In the genomic region with DNA sequence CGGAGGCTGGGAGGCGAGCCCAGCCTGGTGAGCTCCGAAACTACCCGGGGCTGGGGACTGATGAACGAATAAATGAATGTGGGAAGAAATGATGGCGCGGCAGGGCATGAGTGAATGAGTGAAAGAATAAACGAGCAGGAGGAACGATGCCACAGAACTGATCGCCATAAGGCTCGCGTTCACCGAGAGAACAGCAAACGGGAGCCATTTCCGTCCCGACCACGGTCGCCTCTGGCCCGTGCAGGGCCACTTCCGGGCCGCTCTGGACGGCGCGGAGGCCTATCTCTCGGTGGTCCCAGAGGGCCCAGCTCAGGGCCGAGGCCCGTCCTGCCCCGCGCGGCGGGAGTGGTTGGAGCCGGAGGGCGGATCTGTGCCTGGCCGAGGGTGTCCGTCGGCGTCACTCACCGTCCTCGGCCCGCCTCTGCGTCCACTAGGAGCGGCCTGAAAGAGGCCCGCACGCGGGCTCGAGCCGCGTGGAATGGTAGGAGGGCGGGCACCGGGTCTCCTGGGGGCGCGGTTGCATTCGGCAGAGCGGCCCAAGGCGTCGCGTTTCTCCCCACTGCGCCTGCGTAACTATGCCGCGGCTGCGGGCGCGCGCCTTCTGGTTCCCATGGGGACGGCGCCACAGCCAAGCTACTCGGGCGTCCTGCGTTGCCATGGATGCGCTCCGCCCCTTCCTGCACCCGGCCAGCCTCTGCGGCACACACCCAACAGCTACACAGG, we compare ENCODE assay signal across 8 cellular contexts. TPM values are rescaled to one million over a fixed set of nuclear protein-coding genes. Genes with fewer than 3 reads are reported as not detected.
DNase-seq lines count a peak whose midpoint lies in the region; ATAC-seq and TF ChIP-seq lines count a peak whose summit lies in the region.

TSS of gene ZNF497 (minus strand) at position 480 of the 723 bp plus-strand sequence. CDS start 5,116 bp downstream, outside the sequence.

- H3K4me2 ChIP-seq in mammary epithelial cell (ENCODE audit: insufficient read depth, low read depth, low read length) (peak within 1 kb of the TSS; percentile 95), smooth muscle cell (peak within 1 kb of the TSS; percentile 83)

- under 1% methylated on average over 44 of the region's 74 CpGs for WGBS in mammary epithelial cell (ENCODE audit: low coverage, missing lambda C conversion rate)
- under 1% methylated on average over 73 of the region's 74 CpGs for WGBS in smooth muscle cell (ENCODE audit: low lambda C conversion rate)

- H3K4me1 ChIP-seq in mammary epithelial cell (ENCODE audit: insufficient read depth, low read length) (peaks cover 8% of the 10 kb centered on the region), smooth muscle cell (ENCODE audit: low read depth) (peaks cover 7% of the 10 kb centered on the region)

- H3K4me3 ChIP-seq in AG04449 (ENCODE audit: low read depth, low read length) (peak within 1 kb of the TSS; percentile 67), mammary epithelial cell (replicated peaks in 1 of 3; ENCODE audit: insufficient read depth in 1 of 3, low read depth in 2 of 3, low read length in 3 of 3) (peak within 1 kb of the TSS; percentile 61 to 83 (median 64)), smooth muscle cell (peak within 1 kb of the TSS; percentile 65)

- BruUV-seq in mammary epithelial cell (replicated peaks; lab: Mats Ljungman, UMichigan): TSS peak; percentile 79

- TF ChIP-seq CTCF in AG04449 (IDR thresholded peaks at IDR 0.05; ENCODE audit: insufficient read depth, low read length, missing control alignments) (peak; percentile 2), VCaP (conservative IDR thresholded peaks at IDR 0.05) (no peak), mammary epithelial cell (conservative IDR thresholded peaks at IDR 0.05 in 1 of 2, IDR thresholded peaks at IDR 0.05 in 1 of 2; ENCODE audit: extremely low read depth in 1 of 2, insufficient read depth in 1 of 2, low read depth in 1 of 2, low read length in 2 of 2) (no peak), smooth muscle cell (IDR thresholded peaks at IDR 0.05; ENCODE audit: borderline replicate concordance, insufficient read depth, poor library complexity, severe bottlenecking) (no peak)

- H3K27me3 Mint-ChIP-seq in immature natural killer cell (ENCODE audit: low read depth in 3 of 3): peaks cover 9 to 24% (median 11%) of the 10 kb centered on the region in 3 donors

- H4K20me1 ChIP-seq in mammary epithelial cell (ENCODE audit: insufficient read depth, low read length) (no peaks in the 10 kb centered on the region), smooth muscle cell (ENCODE audit: low read depth) (no peaks in the 10 kb centered on the region)

- POLR2A ChIA-PET in AG04449 (lab: Yijun Ruan, JAX): interaction anchor here (0.6 to 1.4 kb wide), 11 partner anchors 11 to 197 kb away, joined by 3 to 22 read pairs (median 3); partner anchors contain the start of genes ZBTB45, ZNF584, ZNF8 and ZSCAN22

- ATAC-seq in GM18873 (IDR thresholded peaks at IDR 0.05; ENCODE audit: low FRiP score, unreplicated experiment): peak; percentile 77
- peak; percentile 80 for ATAC-seq in HG03135 (IDR thresholded peaks at IDR 0.05; ENCODE audit: unreplicated experiment)

- H3K36me3 ChIP-seq in mammary epithelial cell (ENCODE audit: insufficient read depth, low read length) (no peaks in the 10 kb centered on the region), smooth muscle cell (ENCODE audit: low read depth) (no peaks in the 10 kb centered on the region)

- CTCF ChIA-PET in AG04449 (lab: Yijun Ruan, JAX) (interaction anchor here (0.8 to 1.4 kb wide), 3 partner anchors 11 to 17 kb away, joined by 3 to 4 read pairs (median 3); no protein-coding TSS in a partner anchor), mammary epithelial cell (lab: Charles Lee; ENCODE audit: low non-redundant PET) (no interaction called here)

- peak within 1 kb of the TSS; percentile 96 to 99 (median 98) for H3K27ac Mint-ChIP-seq in immature natural killer cell

- H3K9ac ChIP-seq in mammary epithelial cell (ENCODE audit: insufficient read depth, low read length) (peak within 1 kb of the TSS; percentile 76), smooth muscle cell (ENCODE audit: low read depth) (peak within 1 kb of the TSS; percentile 74)

- no peaks in the 10 kb centered on the region for H3K36me3 Mint-ChIP-seq in immature natural killer cell

- peaks cover 8 to 18% of the 10 kb centered on the region in 2 donors for H3K4me1 Mint-ChIP-seq in immature natural killer cell

- H3K4me3 Mint-ChIP-seq in immature natural killer cell: peak within 1 kb of the TSS; percentile 90 to 99 (median 96)

- intact Hi-C loops in mammary epithelial cell (cut with micrococcal nuclease): loop anchor here (1.0 to 2.0 kb wide), 3 partner anchors 19 to 36 kb away; partner anchors contain the start of genes RPS5, ZNF837 and ZSCAN22

- H2AFZ ChIP-seq in mammary epithelial cell (ENCODE audit: low read depth, low read length) (peak within 1 kb of the TSS; percentile 94), smooth muscle cell (ENCODE audit: low read depth) (peak within 1 kb of the TSS; percentile 64)

- DNase-seq in AG04449 (ENCODE audit: low read depth, low spot score): peak; percentile 66
- DNase-seq in NCI-H2196 (lab: John Stamatoyannopoulos, UW; ENCODE audit: unreplicated experiment): peak; percentile 96
- DNase-seq in mammary epithelial cell: peak; percentile 94
- peak; percentile 97 to 98 (median 97) for DNase-seq in immature natural killer cell
- peak; percentile 89 for DNase-seq in smooth muscle cell (lab: John Stamatoyannopoulos, UW; ENCODE audit: unreplicated experiment)

- H3K79me2 ChIP-seq in mammary epithelial cell (ENCODE audit: insufficient read depth, low read length) (no peaks in the 10 kb centered on the region), smooth muscle cell (ENCODE audit: low read depth) (no peaks in the 10 kb centered on the region)

- dilution Hi-C loops in mammary epithelial cell (cut with HindIII; ENCODE audit: low sequenced_read_pairs): no loop called here

- no peaks in the 10 kb centered on the region for H3K27me3 ChIP-seq in mammary epithelial cell (ENCODE audit: insufficient read depth, low read length)
- no peaks in the 10 kb centered on the region for H3K27me3 ChIP-seq in smooth muscle cell (ENCODE audit: low read depth)

- peak within 1 kb of the TSS; percentile 99 for H3K27ac ChIP-seq in VCaP
- H3K27ac ChIP-seq in mammary epithelial cell (ENCODE audit: insufficient read depth, low read depth, low read length): peak within 1 kb of the TSS; percentile 84
- H3K27ac ChIP-seq in smooth muscle cell (ENCODE audit: low read depth): peak within 1 kb of the TSS; percentile 82

- no peaks in the 10 kb centered on the region for H3K9me3 Mint-ChIP-seq in immature natural killer cell

- H3F3A ChIP-seq in smooth muscle cell (ENCODE audit: low read depth): no peaks in the 10 kb centered on the region

- no peaks in the 10 kb centered on the region for H3K9me3 ChIP-seq in mammary epithelial cell (replicated peaks; ENCODE audit: insufficient read depth, low read length)
- no peaks in the 10 kb centered on the region for H3K9me3 ChIP-seq in smooth muscle cell (replicated peaks; ENCODE audit: low read depth)

- in situ Hi-C loops in mammary epithelial cell (cut with MboI; ENCODE audit: low sequenced_read_pairs in 2 of 2): no loop called here

RNA-seq across cellular contexts. Expression of gene ZNF497, which starts in this region (rescaled TPM):
- 1 to 10 TPM in 1 of 2 donors, under 1 TPM in 1; 0.83 to 1.1 TPM for total RNA-seq in mammary epithelial cell
- polyA plus RNA-seq in mammary epithelial cell: 0.35 TPM
- polyA minus RNA-seq in mammary epithelial cell: not detected
- under 1 TPM; 0.40 to 0.91 (median 0.62) TPM for polyA plus RNA-seq in immature natural killer cell
- 0.58 and 1.3 TPM in 2 replicates for total RNA-seq in smooth muscle cell
- polyA plus RNA-seq in smooth muscle cell: 4.6 and 6.1 TPM in 2 replicates

Comparison
In these comparisons a context has a peak if more than half of its experiments do, and no peak if none do; other contexts are left out.
1. Peak in every context shown above with its lines: DNase-seq, ATAC-seq, H3K4me3 ChIP-seq and H3K27ac ChIP-seq.
2. Peak in DNase-seq in immature natural killer cell; RNA of the gene not detected or under 1 TPM.